ENCODE assay signal across 1 cellular context in genomic region chr2:241613018-241613780, GRCh38.
TF ChIP-seq lines count a peak whose summit lies in the region.

No MANE protein-coding gene starts in this region.

TF ChIP-seq in SK-N-SH treated with all-trans-retinoic acid at 6 μM for 48 hours, 23 proteins besides CTCF, POLR2A, EP300 and RAD21 (continued from another document):
- TF ChIP-seq TSHZ2 (CRISPR knock-in tag; IDR thresholded peaks at IDR 0.05) (no peak), ZNF565 (CRISPR knock-in tag; conservative IDR thresholded peaks at IDR 0.05; ENCODE audit: low read depth) (no peak), ISL1 (CRISPR knock-in tag; IDR thresholded peaks at IDR 0.05) (no peak), ZFP3 (CRISPR knock-in tag; IDR thresholded peaks at IDR 0.05) (no peak), CSDC2 (CRISPR knock-in tag; IDR thresholded peaks at IDR 0.05) (no peak), CREB5 (CRISPR knock-in tag; IDR thresholded peaks at IDR 0.05; ENCODE audit: low read depth) (no peak), RARB (CRISPR knock-in tag; IDR thresholded peaks at IDR 0.05) (no peak), BACH2 (CRISPR knock-in tag; IDR thresholded peaks at IDR 0.05; ENCODE audit: borderline replicate concordance) (no peak), TOX (CRISPR knock-in tag; IDR thresholded peaks at IDR 0.05; ENCODE audit: borderline replicate concordance) (no peak), ZNF70 (CRISPR knock-in tag; IDR thresholded peaks at IDR 0.05) (no peak)
